Comparison of ENCODE assay signal across 9 cellular contexts in the genomic region with DNA sequence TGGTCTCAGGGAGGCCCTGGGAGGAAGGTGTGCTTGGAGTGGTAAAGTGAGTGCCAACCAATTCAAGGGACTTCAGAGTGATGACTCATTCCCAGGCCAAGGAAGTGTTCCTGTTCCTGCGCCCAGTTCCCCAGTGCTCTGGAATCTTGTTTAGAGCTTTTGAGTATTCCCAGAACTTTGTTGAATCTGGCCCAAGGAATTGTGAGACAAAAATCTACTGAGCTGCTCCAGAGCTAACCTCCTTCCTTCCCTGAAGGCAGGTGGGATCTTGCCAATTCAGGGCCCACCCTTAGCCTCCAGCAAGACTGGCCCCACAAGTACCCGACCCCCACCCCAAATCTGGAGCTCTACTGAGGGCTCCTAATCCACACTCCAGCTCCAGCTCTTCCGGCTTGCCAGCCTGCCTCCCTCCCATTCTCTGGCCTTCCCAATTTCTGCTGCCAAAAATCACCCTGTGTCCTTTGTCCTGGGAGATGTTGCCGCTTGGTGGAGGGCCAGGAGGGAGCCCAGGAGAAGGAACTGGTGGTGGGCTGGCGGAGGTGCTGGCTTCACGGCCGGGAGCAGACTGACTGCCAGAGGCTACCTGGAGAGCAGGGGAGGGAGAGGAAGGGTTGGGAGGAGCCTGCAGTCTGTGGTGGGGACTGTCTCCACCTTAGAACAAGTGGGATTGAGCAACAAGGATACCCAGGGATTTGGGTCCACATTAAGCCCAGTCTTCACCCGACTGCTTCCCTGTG. TPM values are rescaled to one million over a fixed set of nuclear protein-coding genes. Genes with fewer than 3 reads are reported as not detected.
A peak's percentile ranks its signal among the peaks of the same experiment; 100 is the strongest.
DNase-seq lines count a peak whose midpoint lies in the region; ATAC-seq and TF ChIP-seq lines count a peak whose summit lies in the region.
"Had no signal": no experiment of that assay in that cellular context is flagged by ENCODE, and none has a peak within 500 bp of the region (broad histone marks: within the 10 kb centered on the region; RNA-seq: fewer than 3 reads in every experiment).

No MANE protein-coding gene starts in this region.

- DNase-seq in Daoy (ENCODE audit: low read depth) (peak; percentile 91), NCI-H2171 treated with DMSO at 0.1 percent for 48 hours (lab: John Stamatoyannopoulos, UW) (peak; percentile 94), chondrocyte (ENCODE audit: low spot score) (no peak), islet precursor cell (peak; percentile 94), smooth muscle cell (lab: John Stamatoyannopoulos, UW; ENCODE audit: unreplicated experiment) (no peak), AML-193 (lab: John Stamatoyannopoulos, UW) (no peak)

- ATAC-seq in GM21423 (IDR thresholded peaks at IDR 0.05; ENCODE audit: unreplicated experiment) = no peak
- ATAC-seq in GM21390 (IDR thresholded peaks at IDR 0.05; ENCODE audit: unreplicated experiment) = no peak

- peak overlapping the region; percentile 85 for H3K4me2 ChIP-seq in smooth muscle cell

- H3K27me3 ChIP-seq in smooth muscle cell (ENCODE audit: low read depth) = no peaks in the 10 kb centered on the region

- peaks cover 55% of the 10 kb centered on the region for H3K4me1 Mint-ChIP-seq in chondrocyte (ENCODE audit: low read depth)

- H3K4me3 Mint-ChIP-seq in chondrocyte (ENCODE audit: unreplicated experiment) = peak overlapping the region; percentile 82

- H3F3A ChIP-seq in smooth muscle cell (ENCODE audit: low read depth) = peaks cover 17% of the 10 kb centered on the region

- H3K9me3 ChIP-seq in smooth muscle cell (replicated peaks; ENCODE audit: low read depth) = no peaks in the 10 kb centered on the region

- H3K79me2 ChIP-seq in smooth muscle cell (ENCODE audit: low read depth) = peaks cover 37% of the 10 kb centered on the region

- H3K27me3 Mint-ChIP-seq in chondrocyte (ENCODE audit: low read depth) = no peaks in the 10 kb centered on the region

- no peak overlapping the region for H3K9ac ChIP-seq in smooth muscle cell (ENCODE audit: low read depth)

- 2% methylated on average over 8 of the region's 8 CpGs for WGBS in smooth muscle cell (ENCODE audit: low lambda C conversion rate)

- peak overlapping the region; percentile 8 for H2AFZ ChIP-seq in smooth muscle cell (ENCODE audit: low read depth)

- peaks cover 3% of the 10 kb centered on the region for H3K36me3 Mint-ChIP-seq in chondrocyte (ENCODE audit: low read depth)

- H3K9me3 Mint-ChIP-seq in chondrocyte (ENCODE audit: low read depth) = no peaks in the 10 kb centered on the region

- H3K36me3 ChIP-seq in smooth muscle cell (ENCODE audit: low read depth) = no peaks in the 10 kb centered on the region

- H3K27ac ChIP-seq in smooth muscle cell (ENCODE audit: low read depth) = peak overlapping the region; percentile 77

- H3K4me1 ChIP-seq in smooth muscle cell (ENCODE audit: low read depth) = peaks cover 42% of the 10 kb centered on the region

- TF ChIP-seq CTCF in chondrocyte (IDR thresholded peaks at IDR 0.05) (peak; percentile 9), smooth muscle cell (IDR thresholded peaks at IDR 0.05; ENCODE audit: borderline replicate concordance, insufficient read depth, poor library complexity, severe bottlenecking) (no peak)

- H3K27ac Mint-ChIP-seq in chondrocyte (ENCODE audit: unreplicated experiment) = peak overlapping the region; percentile 98

- H4K20me1 ChIP-seq in smooth muscle cell (ENCODE audit: low read depth) = peaks cover 20% of the 10 kb centered on the region

- H3K4me3 ChIP-seq in smooth muscle cell = peak overlapping the region; percentile 98

RNA-seq across cellular contexts. Expression of a gene that starts 2.0 kb away (rescaled TPM):
- total RNA-seq in Daoy (2014; rRNA removed; shearing (Covaris generic)) = 3.3 and 5.4 TPM in 2 replicates
- total RNA-seq in chondrocyte (103 to 110 TPM (median 106 TPM) in 3 replicates), smooth muscle cell (9.9 and 30.4 TPM in 2 replicates)
- 28.8 and 36.1 TPM in 2 replicates for polyA plus RNA-seq in smooth muscle cell

RNA-seq across cellular contexts. Expression of a gene that starts 11.3 kb away (rescaled TPM):
- 9.0 and 13.4 TPM in 2 replicates for total RNA-seq in Daoy (2014; rRNA removed; shearing (Covaris generic))
- 22.2 to 60.8 TPM (median 58.6 TPM) in 3 replicates for total RNA-seq in chondrocyte
- total RNA-seq in smooth muscle cell = 52.5 and 58.8 TPM in 2 replicates
- polyA plus RNA-seq in smooth muscle cell = 105 and 127 TPM in 2 replicates

RNA-seq across cellular contexts. Expression of a gene that starts 17.9 kb away (rescaled TPM):
- total RNA-seq in Daoy (2014; rRNA removed; shearing (Covaris generic)) = not detected in 2 replicates
- total RNA-seq in chondrocyte (not detected in 3 replicates), smooth muscle cell (not detected in 2 replicates)
- not detected in 2 replicates for polyA plus RNA-seq in smooth muscle cell
- total RNA-seq: activated CD8-positive, alpha-beta memory T cell treated with anti-CD3 and anti-CD28 coated beads for 36 hours had no signal

RNA-seq across cellular contexts. Expression of a gene that starts 18.1 kb away (rescaled TPM):
- 216 and 272 TPM in 2 replicates for total RNA-seq in Daoy (2014; rRNA removed; shearing (Covaris generic))
- 230 to 244 TPM (median 233 TPM) in 3 replicates for total RNA-seq in chondrocyte
- total RNA-seq in smooth muscle cell = 433 and 494 TPM in 2 replicates
- polyA plus RNA-seq in smooth muscle cell = 360 and 397 TPM in 2 replicates

RNA-seq across cellular contexts. Expression of a gene that starts 21.1 kb away (rescaled TPM):
- 7.0 and 16.1 TPM in 2 replicates for total RNA-seq in Daoy (2014; rRNA removed; shearing (Covaris generic))
- total RNA-seq in chondrocyte = 6.3 to 9.3 TPM (median 7.6 TPM) in 3 replicates
- 14.2 and 19.9 TPM in 2 replicates for total RNA-seq in smooth muscle cell
- polyA plus RNA-seq in smooth muscle cell = 13.7 and 19.5 TPM in 2 replicates

Comparison
In these comparisons a context has a peak if more than half of its experiments do, and no peak if none do; other contexts are left out.
1. DNase-seq: peak in Daoy (single experiment), NCI-H2171 treated with DMSO at 0.1 percent for 48 hours (single experiment) and islet precursor cell (single experiment); none in chondrocyte (single experiment), smooth muscle cell (single experiment) and AML-193 (0 of 2).